Comparison of ENCODE assay signal across 19 cellular contexts in genomic region chr20:52372169-52372568, GRCh38.
DNase-seq lines count a peak whose midpoint lies in the region; ATAC-seq and TF ChIP-seq lines count a peak whose summit lies in the region.
"Had no signal": no experiment of that assay in that cellular context is flagged by ENCODE, and none has a peak within 500 bp of the region (broad histone marks: within the 10 kb centered on the region; RNA-seq: fewer than 3 reads in every experiment).

No MANE protein-coding gene starts in this region.

- TF ChIP-seq RAD21 in liver (IDR thresholded peaks at IDR 0.05), result peak; percentile 16 to 34

- H3K79me2 ChIP-seq in GM23248 (ENCODE audit: insufficient read depth), result no peaks in the 10 kb centered on the region

- H3K27me3 ChIP-seq in GM23248 (replicated peaks; ENCODE audit: insufficient read depth) (peaks cover 9% of the 10 kb centered on the region; the same call in 1 of the 2 replicates), RWPE2 (ENCODE audit: insufficient read depth, poor library complexity, severe bottlenecking) (no peaks in the 10 kb centered on the region), liver (ENCODE audit: control insufficient read depth in 4 of 4, insufficient read depth in 4 of 4, low read length in 3 of 4) (no peaks in the 10 kb centered on the region)
- H3K27me3 ChIP-seq: BE2C had no signal

- ATAC-seq in RWPE2 (ENCODE audit: low read depth) (0 out of 3 replicates have a peak, but pooled peaks have one; percentile 28), HG02678 (IDR thresholded peaks at IDR 0.05; ENCODE audit: unreplicated experiment) (no peak)
- ATAC-seq: HCT116 had no signal

- no peaks in the 10 kb centered on the region for H3K36me3 ChIP-seq in GM23248 (ENCODE audit: low read depth)
- no peaks in the 10 kb centered on the region for H3K36me3 ChIP-seq in RWPE2 (ENCODE audit: low read depth)
- H3K36me3 ChIP-seq in liver (ENCODE audit: control insufficient read depth in 4 of 4, insufficient read depth in 3 of 4, low read depth in 1 of 4, low read length in 3 of 4), result no peaks in the 10 kb centered on the region
- H3K36me3 ChIP-seq: BE2C had no signal

- WGBS in GM23248 (ENCODE audit: low coverage in 1 of 2, low lambda C conversion rate in 2 of 2, missing lambda C conversion rate in 2 of 2), 2 experiments, result 9 to 23% methylated on average over 4 of the region's 4 CpGs
- 42% methylated on average over 4 of the region's 4 CpGs for WGBS in liver

- H3K4me3 ChIP-seq in AG10803 (ENCODE audit: low read length) (no peak overlapping the region), GM23248 (no peak overlapping the region), RWPE2 (ENCODE audit: severe bottlenecking) (no peak overlapping the region), liver (ENCODE audit: low read depth in 1 of 3, low read length in 3 of 3) (no peak overlapping the region)

- H3K9ac ChIP-seq in GM23248, result no peak overlapping the region
- no peak overlapping the region for H3K9ac ChIP-seq in liver (ENCODE audit: low read depth in 1 of 2, low read length in 2 of 2)

- H3K4me2 ChIP-seq in GM23248 (ENCODE audit: unreplicated experiment), result no peak overlapping the region

- no peaks in the 10 kb centered on the region for H3F3A ChIP-seq in GM23248 (ENCODE audit: insufficient read depth)

- H2AFZ ChIP-seq in GM23248, result no peak overlapping the region

- no peaks in the 10 kb centered on the region for H3K9me2 ChIP-seq in GM23248 (ENCODE audit: insufficient read depth)

- H3K9me3 ChIP-seq in GM23248 (ENCODE audit: low read depth) (no peaks in the 10 kb centered on the region), RWPE2 (ENCODE audit: severe bottlenecking) (no peaks in the 10 kb centered on the region), liver (ENCODE audit: control insufficient read depth in 4 of 4, low read length in 3 of 4) (no peaks in the 10 kb centered on the region)
- H3K9me3 ChIP-seq: BE2C had no signal

- DNase-seq in AG10803 (ENCODE audit: low read depth) (peak; percentile 22), GM23248 (peak; percentile 13), RWPE2 (ENCODE audit: low spot score) (no peak), NCI-H1694 treated with DMSO at 0.1 percent for 48 hours (lab: John Stamatoyannopoulos, UW) (no peak), COR-L47 (lab: John Stamatoyannopoulos, UW) (no peak)
- DNase-seq: 8988T; BE2C; C1 segment of cervical spinal cord; Caco-2; CD4-positive, CD25-positive, alpha-beta regulatory T cell; CD8-positive, alpha-beta memory T cell; GDM1; GOT3; H7; HFFc6; KBM-7 had no signal

- TF ChIP-seq CTCF in AG10803 (conservative IDR thresholded peaks at IDR 0.05; ENCODE audit: low read length) (peak; percentile 16; the same call in 1 of the 2 replicates), RWPE2 (IDR thresholded peaks at IDR 0.05; ENCODE audit: poor library complexity, severe bottlenecking) (peak; percentile 14), liver (IDR thresholded peaks at IDR 0.05; ENCODE audit: low read depth, low read length, missing input control) (no peak)

- H3K27ac ChIP-seq in GM23248 (no peak overlapping the region), RWPE2 (ENCODE audit: poor library complexity, severe bottlenecking) (no peak overlapping the region), liver (ENCODE audit: low read depth in 1 of 2, low read length in 2 of 2) (no peak overlapping the region)

- H4K20me1 ChIP-seq in GM23248 (ENCODE audit: insufficient read depth), result no peaks in the 10 kb centered on the region

- in situ Hi-C loops in GM23248 (cut with MboI), result no loop called here

- H3K4me1 ChIP-seq in GM23248 (ENCODE audit: insufficient read depth) (no peaks in the 10 kb centered on the region), RWPE2 (ENCODE audit: insufficient read depth, poor library complexity, severe bottlenecking) (no peaks in the 10 kb centered on the region), liver (ENCODE audit: control insufficient read depth in 4 of 4, insufficient read depth in 4 of 4, low read length in 3 of 4) (peaks cover 0 to 6% (median 2%) of the 10 kb centered on the region in 4 donors)
- H3K4me1 ChIP-seq: BE2C had no signal

TF ChIP-seq in liver, 16 proteins besides CTCF, POLR2A, EP300 and RAD21:
- TF ChIP-seq YY1 (IDR thresholded peaks at IDR 0.05) (peak; percentile 39), TAF1 (conservative IDR thresholded peaks at IDR 0.05) (no peak)

Comparison
In these comparisons a context has a peak if more than half of its experiments do, and no peak if none do; other contexts are left out.
1. DNase-seq: peak in AG10803 (single experiment) and GM23248 (single experiment); none in RWPE2 (single experiment), NCI-H1694 treated with DMSO at 0.1 percent for 48 hours (single experiment) and COR-L47 (single experiment).